Comparison of ENCODE assay signal across 8 cellular contexts in genomic region chr6:33620158-33620583, GRCh38. TPM values are rescaled to one million over a fixed set of nuclear protein-coding genes. Genes with fewer than 3 reads are reported as not detected.
DNase-seq lines count a peak whose midpoint lies in the region; ATAC-seq and TF ChIP-seq lines count a peak whose summit lies in the region.

No MANE protein-coding gene starts in this region.

- TF ChIP-seq POLR2A in heart left ventricle (IDR thresholded peaks at IDR 0.05), result no peak

- intact Hi-C loops in heart left ventricle (cut with DNase I), result loop anchor here in 3 of 10 donors (2.0 to 5.0 kb wide), 2 partner anchors 29 to 33 kb away; no protein-coding TSS in a partner anchor

- 1 to 6% (median 4%) methylated on average over 20 of the region's 20 CpGs for WGBS in heart left ventricle, 4 donors

- H3K9ac ChIP-seq in rectal smooth muscle tissue (ENCODE audit: low read length), result peak overlapping the region; percentile 29

- ATAC-seq in heart left ventricle, result peak in 3 of 4 donors; percentile 10 to 47 (median 32)
- no peak for ATAC-seq in GM19324 (IDR thresholded peaks at IDR 0.05; ENCODE audit: low FRiP score, unreplicated experiment)
- ATAC-seq in HG03432 (IDR thresholded peaks at IDR 0.05; ENCODE audit: unreplicated experiment), result no peak

- H3K4me1 ChIP-seq in heart left ventricle, result peaks cover 0 to 47% (median 17%) of the 10 kb centered on the region in 12 donors
- H3K4me1 ChIP-seq in rectal smooth muscle tissue (ENCODE audit: control insufficient read depth, insufficient read depth, low read length), result peaks cover 3% of the 10 kb centered on the region

- TF ChIP-seq CTCF in GM12865 (IDR thresholded peaks at IDR 0.05; ENCODE audit: insufficient read depth, low read depth, low read length, missing control alignments) (no peak), heart left ventricle (IDR thresholded peaks at IDR 0.05) (peak in 1 of 12 donors; percentile 7)

- H3K4me3 ChIP-seq in GM12865 (ENCODE audit: low read depth, low read length) (peak overlapping the region; percentile 79), heart left ventricle (peak overlapping the region; percentile 47 to 86 (median 68)), rectal smooth muscle tissue (ENCODE audit: low read length) (peak overlapping the region; percentile 70)

- peaks cover 0 to 5% (median 0%) of the 10 kb centered on the region in 9 donors for H3K36me3 ChIP-seq in heart left ventricle
- no peaks in the 10 kb centered on the region for H3K36me3 ChIP-seq in rectal smooth muscle tissue (ENCODE audit: control insufficient read depth, insufficient read depth, low read length)

- peak; percentile 56 for DNase-seq in GM12865 (ENCODE audit: low read depth)
- DNase-seq in NCI-H69 (lab: John Stamatoyannopoulos, UW), result peak; percentile 78
- DNase-seq in activated effector memory CD4-positive, alpha-beta T cell treated with Interleukin-2 at 50 U/mL for 16 hours, result peak; percentile 20
- peak in 1 of 5 donors; percentile 44 for DNase-seq in heart left ventricle
- DNase-seq in C1 segment of cervical spinal cord (lab: John Stamatoyannopoulos, UW), result no peak

- peaks cover 0 to 8% (median 4%) of the 10 kb centered on the region in 9 donors for H3K27me3 ChIP-seq in heart left ventricle
- H3K27me3 ChIP-seq in rectal smooth muscle tissue (ENCODE audit: control insufficient read depth, insufficient read depth, low read length), result peaks cover 9% of the 10 kb centered on the region

- H3K9me3 ChIP-seq in heart left ventricle, result no peaks in the 10 kb centered on the region

- H3K27ac ChIP-seq in heart left ventricle (peak overlapping the region; percentile 76 to 97 (median 90)), rectal smooth muscle tissue (ENCODE audit: low read depth, low read length) (peak overlapping the region; percentile 34)

RNA-seq across cellular contexts. Expression of gene ITPR3, which starts 1.0 kb away (rescaled TPM):
- total RNA-seq in heart left ventricle, result 10 to 100 TPM in 2 of 9 donors, 1 to 10 TPM in 7; 4.8 to 33.5 (median 7.8) TPM
- 1 to 10 TPM; 6.1 to 8.9 TPM for polyA plus RNA-seq in heart left ventricle

RNA-seq across cellular contexts. Expression of gene BAK1, which starts 40.1 kb away (rescaled TPM):
- 10 to 100 TPM; 13.9 to 33.4 (median 18.9) TPM for total RNA-seq in heart left ventricle
- polyA plus RNA-seq in heart left ventricle, result 10 to 100 TPM; 18.1 to 55.3 TPM

Comparison
In these comparisons a context has a peak if more than half of its experiments do, and no peak if none do; other contexts are left out.
1. DNase-seq: peak in GM12865 (single experiment), NCI-H69 (single experiment) and activated effector memory CD4-positive, alpha-beta T cell treated with Interleukin-2 at 50 U/mL for 16 hours (single experiment); none in C1 segment of cervical spinal cord (0 of 14).
2. ATAC-seq: peak in heart left ventricle (3 of 4); none in GM19324 (single experiment) and HG03432 (single experiment).
3. Peak in every context shown above with its lines, with median percentiles within 50 percentile points of each other: H3K4me3 ChIP-seq.